ENCODE assay signal across 8 cellular contexts in genomic region chr4:153465145-153465544, GRCh38. TPM values are rescaled to one million over a fixed set of nuclear protein-coding genes. Genes with fewer than 3 reads are reported as not detected.
DNase-seq lines count a peak whose midpoint lies in the region; ATAC-seq and TF ChIP-seq lines count a peak whose summit lies in the region.

No MANE protein-coding gene starts in this region.

- DNase-seq in GM12864 (ENCODE audit: low read depth): no peak
- DNase-seq in OCI-M1 (lab: John Stamatoyannopoulos, UW): peak; percentile 74
- peak; percentile 37 to 61 for DNase-seq in erythroblast (lab: John Stamatoyannopoulos, UW)
- DNase-seq in psoas muscle: no peak
- no peak for DNase-seq in COR-L47 (lab: John Stamatoyannopoulos, UW)
- no peak for DNase-seq in A172 (ENCODE audit: low spot score)
- no peak for DNase-seq in amygdala (lab: John Stamatoyannopoulos, UW)
- no peak for DNase-seq in DMS79 treated with DMSO at 0.1 percent for 48 hours (lab: John Stamatoyannopoulos, UW)

- TF ChIP-seq POLR2A in erythroblast (IDR thresholded peaks at IDR 0.05; ENCODE audit: low read length): no peak

- H3K27ac ChIP-seq in psoas muscle: peak overlapping the region; percentile 98

- no peaks in the 10 kb centered on the region for H3K27me3 ChIP-seq in psoas muscle (ENCODE audit: insufficient read depth in 3 of 3, low read length in 2 of 3)

- intact Hi-C loops in psoas muscle (cut with DNase I): loop anchor here (5.0 kb wide), 3 partner anchors 72 to 118 kb away; no protein-coding TSS in a partner anchor

- H3K4me3 ChIP-seq in GM12864 (ENCODE audit: low read depth, low read length) (peak overlapping the region; percentile 73), psoas muscle (peak overlapping the region; percentile 96)

- peaks cover 47% of the 10 kb centered on the region for H3K4me1 ChIP-seq in psoas muscle

- H3K9me3 ChIP-seq in psoas muscle: no peaks in the 10 kb centered on the region

- WGBS in psoas muscle, 3 donors: 28 to 47% (median 30%) methylated on average over 4 of the region's 4 CpGs

- TF ChIP-seq CTCF in GM12864 (IDR thresholded peaks at IDR 0.05; ENCODE audit: low read depth, low read length, missing control alignments): no peak
- TF ChIP-seq CTCF in psoas muscle (IDR thresholded peaks at IDR 0.05): no peak

- no peaks in the 10 kb centered on the region for H3K36me3 ChIP-seq in psoas muscle (ENCODE audit: insufficient read depth in 1 of 2, low read depth in 1 of 2)

- ATAC-seq in psoas muscle: no peak

RNA-seq across cellular contexts. Expression of gene TMEM131L, which starts 1.0 kb away (rescaled TPM):
- total RNA-seq in psoas muscle: 10 to 100 TPM in 2 of 4 donors, 1 to 10 TPM in 2; 6.9 to 21.2 (median 11.5) TPM
- 1 to 10 TPM; 2.1 to 6.7 (median 3.3) TPM for polyA plus RNA-seq in psoas muscle
- 8.6 and 9.0 TPM in 2 replicates for total RNA-seq in A172 (2014; rRNA removed; shearing (Covaris generic))

Comparison
In these comparisons a context has a peak if more than half of its experiments do, and no peak if none do; other contexts are left out.
1. DNase-seq: peak in OCI-M1 (single experiment) and erythroblast (2 of 2); none in GM12864 (single experiment), psoas muscle (0 of 2), COR-L47 (single experiment), A172 (single experiment), amygdala (0 of 56) and DMS79 treated with DMSO at 0.1 percent for 48 hours (single experiment).